Comparison of ENCODE assay signal across 16 cellular contexts in the genomic region with DNA sequence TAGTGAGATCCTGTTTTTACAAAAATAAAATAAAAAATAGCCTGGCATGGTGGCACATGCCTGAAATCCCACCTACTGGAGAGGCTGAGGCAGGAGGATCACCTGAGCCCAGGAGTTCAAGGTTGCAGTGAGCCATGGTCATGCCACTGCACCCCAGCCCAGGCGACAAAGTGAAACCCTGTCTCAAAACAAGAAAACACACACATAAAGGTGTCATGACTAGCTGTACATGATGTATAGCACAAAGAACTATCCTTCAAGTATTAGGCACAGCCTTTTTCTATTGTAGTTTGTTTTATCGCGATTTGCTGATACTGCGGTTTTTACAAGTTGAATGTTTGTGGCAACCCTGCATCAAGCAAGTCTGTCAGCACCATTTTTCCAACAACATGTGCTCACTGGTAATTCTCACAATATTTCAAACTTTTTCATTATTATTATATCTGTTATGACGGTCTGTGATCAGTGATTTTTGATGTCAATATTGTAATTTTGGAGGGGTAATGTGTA. TPM values are rescaled to one million over a fixed set of nuclear protein-coding genes. Genes with fewer than 3 reads are reported as not detected.
DNase-seq lines count a peak whose midpoint lies in the region; ATAC-seq, FAIRE-seq and TF ChIP-seq lines count a peak whose summit lies in the region.
"Had no signal": no experiment of that assay in that cellular context is flagged by ENCODE, and none has a peak within 500 bp of the region (broad histone marks: within the 10 kb centered on the region; RNA-seq: fewer than 3 reads in every experiment).

No MANE protein-coding gene starts in this region.

- TF ChIP-seq RAD21 in HepG2 (CRISPR knock-in tag; IDR thresholded peaks at IDR 0.05) (no peak), GM12878 (IDR thresholded peaks at IDR 0.05; ENCODE audit: insufficient read depth, low read depth, low read length) (no peak)

- DNase-seq in HepG2 (ENCODE audit: low spot score) (no peak), right lobe of liver (no peak), H54 (ENCODE audit: insufficient read length, low spot score) (no peak), GM12878 (ENCODE audit: low read depth, low spot score) (no peak), GM19238 (ENCODE audit: insufficient read length, low spot score) (no peak), SW 1271 (lab: John Stamatoyannopoulos, UW) (no peak)
- DNase-seq in stimulated activated naive CD8-positive, alpha-beta T cell treated with anti-CD3 and anti-CD28 coated beads, Interleukin-15, Interleukin-2, amounts not matched to agents 100 U/mL and 50 U/mL, for 24 hours: no peak
- DNase-seq: BE2C; CD4-positive, alpha-beta memory T cell; H7; NCI-H187 treated with DMSO at 0.1 percent for 48 hours; NCI-H2171; NCI-H446; NCI-H69; PC-3 had no signal

- no peaks in the 10 kb centered on the region; a peak in 1 of 5 replicates for H3K27me3 ChIP-seq in HepG2 (ENCODE audit: control insufficient read depth in 1 of 2, insufficient read depth in 2 of 2, low read length in 2 of 2)
- H3K27me3 ChIP-seq in right lobe of liver: no peaks in the 10 kb centered on the region
- H3K27me3 ChIP-seq in GM12878 (replicated peaks in 1 of 2; ENCODE audit: control insufficient read depth in 2 of 2, insufficient read depth in 2 of 2, low read length in 1 of 2): peaks cover 0 to 13% of the 10 kb centered on the region in 2 experiments; a peak in 3 of 4 replicates

- H4K20me1 ChIP-seq in HepG2 (ENCODE audit: insufficient read depth, low read length): no peaks in the 10 kb centered on the region
- no peaks in the 10 kb centered on the region for H4K20me1 ChIP-seq in GM12878 (ENCODE audit: control insufficient read depth, insufficient read depth)

- RAD21 ChIA-PET in GM12878 (lab: Charles Lee; ENCODE audit: unreplicated experiment): interaction anchor here (1.2 kb wide), 1 partner anchor 179 kb away, joined by 3 read pairs; no protein-coding TSS in a partner anchor

- H3K9me3 ChIP-seq in HepG2 (ENCODE audit: low read length) (no peaks in the 10 kb centered on the region), right lobe of liver (no peaks in the 10 kb centered on the region), GM12878 (replicated peaks; ENCODE audit: control insufficient read depth, insufficient read depth, low read length) (no peaks in the 10 kb centered on the region)
- H3K9me3 ChIP-seq: BE2C had no signal

- POLR2A ChIA-PET in HepG2 (lab: Yijun Ruan, JAX) (no interaction called here), GM12878 (lab: Charles Lee) (interaction anchor here (0.6 kb wide), 1 partner anchor 66 kb away, joined by 6 read pairs; no protein-coding TSS in a partner anchor)

- H3K27ac ChIP-seq in HepG2 (ENCODE audit: extremely low read length, insufficient read depth, low read length): no peak overlapping the region
- no peak overlapping the region for H3K27ac ChIP-seq in right lobe of liver
- no peak overlapping the region for H3K27ac ChIP-seq in GM12878 (ENCODE audit: control insufficient read depth, insufficient read depth)
- H3K27ac ChIP-seq: RWPE1 had no signal

- no peak for ATAC-seq in HepG2
- ATAC-seq in right lobe of liver: no peak
- ATAC-seq in GM12878: peak; percentile 48
- no peak for ATAC-seq in stimulated activated naive CD8-positive, alpha-beta T cell treated with anti-CD3 and anti-CD28 coated beads, Interleukin-15, Interleukin-2, amounts not matched to agents 100 U/mL and 50 U/mL, for 24 hours
- ATAC-seq: PC-3 had no signal

- H3K9ac ChIP-seq in HepG2 (ENCODE audit: insufficient read depth, low read depth, low read length): no peak overlapping the region
- H3K9ac ChIP-seq in GM12878 (ENCODE audit: control insufficient read depth, insufficient read depth, low read length): no peak overlapping the region

- 70% methylated on average over 5 of the region's 5 CpGs for WGBS in HepG2 (ENCODE audit: low lambda C conversion rate)
- WGBS in right lobe of liver (ENCODE audit: insufficient coverage, low coverage, low lambda C conversion rate, missing lambda C conversion rate): 87% methylated on average over 5 of the region's 5 CpGs
- WGBS in GM12878 (ENCODE audit: insufficient coverage, insufficient replicate concordance, low lambda C conversion rate, missing lambda C conversion rate): 56% methylated on average over 5 of the region's 5 CpGs

- in situ Hi-C loops in HepG2 (cut with HindIII; ENCODE audit: extremely low pct_ligation_motif_present, low pct_unique_long_range_greater_than_20kb) (no loop called here), GM12878 (cut with MboI) (no loop called here)

- H3K4me2 ChIP-seq in HepG2 (ENCODE audit: low read depth, low read length) (no peak overlapping the region), GM12878 (ENCODE audit: control insufficient read depth, insufficient read depth) (peak overlapping the region; percentile 7; the same call in 1 of the 2 replicates)

- H3K4me1 ChIP-seq in HepG2 (ENCODE audit: insufficient read depth, low read length): no peaks in the 10 kb centered on the region
- no peaks in the 10 kb centered on the region for H3K4me1 ChIP-seq in right lobe of liver
- H3K4me1 ChIP-seq in GM12878 (ENCODE audit: control insufficient read depth, insufficient read depth, low read length): peaks cover 11% of the 10 kb centered on the region; the same call in 1 of the 2 replicates
- H3K4me1 ChIP-seq: BE2C had no signal

- FAIRE-seq in HepG2 (lab: Jason Lieb, UNC) (no peak), H54 (lab: Jason Lieb, UNC) (peak; percentile 61), GM12878 (lab: Jason Lieb, UNC) (peak; percentile 44)

- TF ChIP-seq CTCF in HepG2 (CRISPR knock-in tag; IDR thresholded peaks at IDR 0.05) (no peak), right lobe of liver (IDR thresholded peaks at IDR 0.05) (no peak), GM12878 (IDR thresholded peaks at IDR 0.05 in 2 of 3, conservative IDR thresholded peaks at IDR 0.05 in 1 of 3; ENCODE audit: control insufficient read depth in 2 of 3, extremely low read depth in 1 of 3, insufficient read depth in 1 of 3, low read depth in 3 of 3, low read length in 3 of 3) (no peak)

- intact Hi-C loops in HepG2 (cut with micrococcal nuclease; ENCODE audit: unreplicated experiment) (no loop called here), right lobe of liver (cut with DNase I) (no loop called here), GM12878 (cut with micrococcal nuclease; ENCODE audit: unreplicated experiment) (no loop called here)

- no peaks in the 10 kb centered on the region for H3K79me2 ChIP-seq in HepG2 (ENCODE audit: insufficient read depth, low read length)
- H3K79me2 ChIP-seq in GM12878 (ENCODE audit: control insufficient read depth, insufficient read depth, low read length): no peaks in the 10 kb centered on the region

- no peak for TF ChIP-seq EP300 in HepG2 (IDR thresholded peaks at IDR 0.05; ENCODE audit: low read depth in 2 of 2, low read length in 2 of 2)
- no peak for TF ChIP-seq EP300 in HepG2 (CRISPR knock-in tag; IDR thresholded peaks at IDR 0.05; ENCODE audit: borderline replicate concordance)
- TF ChIP-seq EP300 in GM12878 (IDR thresholded peaks at IDR 0.05; ENCODE audit: borderline replicate concordance in 1 of 2, control insufficient read depth in 1 of 2, low read depth in 2 of 2, low read length in 2 of 2): no peak

- H2AFZ ChIP-seq in HepG2 (ENCODE audit: low read length): no peak overlapping the region
- no peak overlapping the region for H2AFZ ChIP-seq in GM12878 (ENCODE audit: control insufficient read depth, low read depth, low read length)

- SMC1A ChIA-PET in GM12878 (lab: Charles Lee; ENCODE audit: uncharacterized antibody, unreplicated experiment): interaction anchor here (1.3 to 2.7 kb wide), 7 partner anchors 11 to 181 kb away, joined by 3 to 13 read pairs (median 6); a partner anchor contains a TSS

- H3K4me3 ChIP-seq in HepG2 (replicated peaks in 1 of 3; ENCODE audit: insufficient read depth in 1 of 3, low read depth in 2 of 3, low read length in 3 of 3) (no peak overlapping the region), right lobe of liver (no peak overlapping the region), GM12878 (no peak overlapping the region)

- no peak for TF ChIP-seq POLR2A in HepG2 (IDR thresholded peaks at IDR 0.05; ENCODE audit: insufficient read depth in 1 of 2, low read depth in 2 of 2, low read length in 2 of 2)
- no peak for TF ChIP-seq POLR2A in right lobe of liver (IDR thresholded peaks at IDR 0.05)
- no peak for TF ChIP-seq POLR2A in H54 (IDR thresholded peaks at IDR 0.05; ENCODE audit: low read depth, low read length)
- no peak for TF ChIP-seq POLR2A in GM12878 (IDR thresholded peaks at IDR 0.05; ENCODE audit: low read depth, low read length)

- no peaks in the 10 kb centered on the region for H3K36me3 ChIP-seq in HepG2 (replicated peaks in 1 of 2; ENCODE audit: control insufficient read depth in 1 of 2, insufficient read depth in 2 of 2, low read length in 2 of 2)
- no peaks in the 10 kb centered on the region for H3K36me3 ChIP-seq in right lobe of liver
- no peaks in the 10 kb centered on the region for H3K36me3 ChIP-seq in GM12878 (ENCODE audit: control insufficient read depth in 2 of 2, insufficient read depth in 2 of 2, low read length in 1 of 2)
- H3K36me3 ChIP-seq: BE2C had no signal

- BruUV-seq in HepG2 (replicated peaks; lab: Mats Ljungman, UMichigan) (no TSS peak), GM12878 (replicated peaks; lab: Mats Ljungman, UMichigan) (no TSS peak)

- CTCF ChIA-PET in HepG2 (lab: Yijun Ruan, JAX; ENCODE audit: low intra/inter-chr PET ratio, low total read pairs) (no interaction called here), GM12878 (lab: Yijun Ruan, JAX) (interaction anchor here (1.4 to 1.6 kb wide), 2 partner anchors 179 to 182 kb away, joined by 5 to 10 read pairs; no protein-coding TSS in a partner anchor)

RNA-seq across cellular contexts. Expression of a gene that starts 11.5 kb away (rescaled TPM):
- total RNA-seq in HepG2 (2016; rRNA removed; fragmentation: Illumina TruSeq; extraction: Trizol): 32.3 and 35.7 TPM in 2 replicates
- 46.8 and 53.2 TPM in 2 replicates for total RNA-seq in HepG2 (2016; cell fraction: cytosol; rRNA removed; fragmentation: Illumina TruSeq; extraction: Trizol; ENCODE audit: low read depth)
- total RNA-seq in HepG2 (2016; cell fraction: insoluble cytoplasmic fraction; rRNA removed; fragmentation: Illumina TruSeq; extraction: Trizol): 32.8 and 35.2 TPM in 2 replicates
- 27.8 and 28.4 TPM in 2 replicates for total RNA-seq in HepG2 (2016; cell fraction: membrane; rRNA removed; fragmentation: Illumina TruSeq; extraction: Trizol)
- 49.7 and 53.6 TPM in 2 replicates for total RNA-seq in HepG2 (2016; cell fraction: nucleus; rRNA removed; fragmentation: Illumina TruSeq; extraction: Trizol)
- polyA plus RNA-seq in HepG2 (2011; rRNA removed): 12.6 and 14.3 TPM in 2 replicates
- polyA plus RNA-seq in HepG2 (2011; cell fraction: cytosol; rRNA removed): 5.2 and 8.2 TPM in 2 replicates
- polyA plus RNA-seq in HepG2 (2011; cell fraction: nucleus; rRNA removed): 17.1 and 19.6 TPM in 2 replicates
- 11.0 and 14.3 TPM in 2 replicates for polyA plus RNA-seq in HepG2 (2012)
- polyA plus RNA-seq in HepG2 (2016; cell fraction: cytosol; fragmentation: Illumina TruSeq; extraction: Trizol; ENCODE audit: low read depth): 2.2 and 2.3 TPM in 2 replicates
- 19.9 and 22.4 TPM in 2 replicates for polyA plus RNA-seq in HepG2 (2016; cell fraction: insoluble cytoplasmic fraction; fragmentation: Illumina TruSeq; extraction: Trizol; ENCODE audit: low read depth)
- 8.0 and 8.6 TPM in 2 replicates for polyA plus RNA-seq in HepG2 (2016; cell fraction: membrane; fragmentation: Illumina TruSeq; extraction: Trizol; ENCODE audit: low read depth)
- 20.3 and 23.3 TPM in 2 replicates for polyA plus RNA-seq in HepG2 (2016; cell fraction: nucleus; fragmentation: Illumina TruSeq; extraction: Trizol; ENCODE audit: insufficient read depth, low read depth)
- 11.9 and 12.5 TPM in 2 replicates for polyA minus RNA-seq in HepG2 (2011; rRNA and poly(A)+ RNA removed; ENCODE audit: low replicate concordance)
- polyA minus RNA-seq in HepG2 (2011; cell fraction: cytosol; rRNA and poly(A)+ RNA removed): 17.1 TPM in 2 replicates
- polyA minus RNA-seq in HepG2 (2011; cell fraction: nucleus; rRNA and poly(A)+ RNA removed): 126 and 139 TPM in 2 replicates
- 10 to 100 TPM; 17.1 to 22.5 (median 21.0) TPM for total RNA-seq in right lobe of liver
- total RNA-seq in GM12878 (2013; cell fraction: nucleolus; rRNA removed): 77.3 and 79.6 TPM in 2 replicates
- total RNA-seq in GM12878 (2014; rRNA removed): 11.0 and 11.3 TPM in 2 replicates
- 12.9 and 14.3 TPM in 2 replicates for total RNA-seq in GM12878 (2014; rRNA removed; fragmentation: Illumina TruSeq; extraction: Trizol)
- 10.8 and 14.1 TPM in 2 replicates for total RNA-seq in GM12878 (2021)
- 2.6 TPM for polyA plus RNA-seq in GM12878 (2011; ENCODE audit: low read depth)
- polyA plus RNA-seq in GM12878 (2011; rRNA removed): 17.1 and 28.8 TPM in 2 replicates
- polyA plus RNA-seq in GM12878 (2011; cell fraction: cytosol; rRNA removed): 7.5 and 7.9 TPM in 2 replicates
- 19.5 and 22.5 TPM in 2 replicates for polyA plus RNA-seq in GM12878 (2011; cell fraction: nucleus; rRNA removed)
- polyA plus RNA-seq in GM12878 (2012): 4.5 and 7.9 TPM in 2 replicates
- polyA plus RNA-seq in GM12878 (2014; fragmentation: Illumina TruSeq; extraction: Trizol): 8.4 and 11.1 TPM in 2 replicates
- 1 to 10 TPM; 2.2 to 2.8 TPM for polyA plus RNA-seq in GM12878 (2014; fragmentation: Nextera tagmentation; extraction: Ambion mirVana)
- 7.1 and 12.7 TPM in 2 replicates for polyA plus RNA-seq in GM12878 (2014; rRNA removed)
- polyA plus RNA-seq in GM12878 (2016; fragmentation: Nextera tagmentation; extraction: Ambion mirVana): 10 to 100 TPM; 13.3 to 14.8 TPM
- polyA minus RNA-seq in GM12878 (2011; rRNA and poly(A)+ RNA removed): 18.1 and 27.3 TPM in 2 replicates
- polyA minus RNA-seq in GM12878 (2011; cell fraction: cytosol; rRNA and poly(A)+ RNA removed): 5.8 and 7.1 TPM in 2 replicates
- polyA minus RNA-seq in GM12878 (2011; cell fraction: nucleus; rRNA and poly(A)+ RNA removed): 41.1 and 60.9 TPM in 2 replicates
